Comparison of ENCODE assay signal across 1 cellular context in the genomic region with DNA sequence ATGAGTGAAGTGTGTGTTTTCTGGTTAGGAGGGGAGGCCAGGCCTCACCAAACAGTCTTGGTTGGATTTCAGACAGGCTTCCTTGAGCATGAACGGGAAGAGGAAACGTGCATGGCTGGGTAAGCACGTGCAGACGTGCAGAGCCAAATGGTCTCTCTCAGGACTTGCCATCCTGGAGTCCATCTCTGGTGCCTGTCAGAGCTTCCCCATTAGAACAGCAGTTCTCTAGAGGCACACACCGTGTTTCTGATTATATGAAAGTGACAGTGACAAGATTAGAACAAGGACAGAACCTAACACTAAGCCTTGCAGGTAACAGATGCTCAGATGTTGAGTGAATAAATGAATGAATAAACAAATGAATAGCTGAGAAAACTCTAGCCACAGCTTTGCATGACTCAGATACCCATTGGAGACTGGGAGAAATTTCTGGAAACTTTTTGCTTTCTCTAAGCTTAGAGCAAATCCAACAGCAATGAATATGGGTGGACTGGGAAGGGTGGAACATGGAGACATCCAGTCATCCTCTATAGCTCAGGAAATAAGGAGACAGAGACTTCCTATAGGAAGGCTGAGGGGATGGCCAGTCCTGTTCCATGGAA.
TF ChIP-seq lines count a peak whose summit lies in the region.

No MANE protein-coding gene starts in this region.

TF ChIP-seq in H1, 55 proteins besides CTCF, POLR2A, EP300 and RAD21 (continued from another document):
- TF ChIP-seq CHD7 (IDR thresholded peaks at IDR 0.05; ENCODE audit: insufficient replicate concordance, low read length): no peak
- no peak for TF ChIP-seq BRCA1 (IDR thresholded peaks at IDR 0.05; ENCODE audit: low read depth, low read length)
- no peak for TF ChIP-seq SIRT6 (IDR thresholded peaks at IDR 0.05; ENCODE audit: low read length)
- no peak for TF ChIP-seq CHD2 (IDR thresholded peaks at IDR 0.05; ENCODE audit: low read length)
- no peak for TF ChIP-seq SP2 (IDR thresholded peaks at IDR 0.05; ENCODE audit: low read length)
- TF ChIP-seq POU5F1 (IDR thresholded peaks at IDR 0.05; ENCODE audit: low read depth, low read length): no peak
- TF ChIP-seq RNF2 (IDR thresholded peaks at IDR 0.05; ENCODE audit: borderline replicate concordance, low read depth, low read length, missing control alignments, poor library complexity, severe bottlenecking): no peak
- TF ChIP-seq HDAC6 (IDR thresholded peaks at IDR 0.05; ENCODE audit: low read depth, low read length): no peak
- TF ChIP-seq KDM4A (IDR thresholded peaks at IDR 0.05; ENCODE audit: low read depth, low read length, severe bottlenecking): no peak
- no peak for TF ChIP-seq USF2 (IDR thresholded peaks at IDR 0.05; ENCODE audit: low read length)
- TF ChIP-seq TAF1 (IDR thresholded peaks at IDR 0.05; ENCODE audit: low read depth, low read length): no peak
